ENCODE assay signal across 23 cellular contexts in genomic region chr1:33276573-33277298, GRCh38. TPM values are rescaled to one million over a fixed set of nuclear protein-coding genes. Genes with fewer than 3 reads are reported as not detected.
DNase-seq lines count a peak whose midpoint lies in the region; ATAC-seq and TF ChIP-seq lines count a peak whose summit lies in the region.
"Had no signal": no experiment of that assay in that cellular context is flagged by ENCODE, and none has a peak within 500 bp of the region (broad histone marks: within the 10 kb centered on the region; RNA-seq: fewer than 3 reads in every experiment).

No MANE protein-coding gene starts in this region.

- CTCF ChIA-PET in MCF 10A (lab: Yijun Ruan, JAX), result interaction anchor here (1.6 kb wide), 1 partner anchor 19 kb away, joined by 6 read pairs; no protein-coding TSS in a partner anchor
- CTCF ChIA-PET in mammary epithelial cell (lab: Charles Lee; ENCODE audit: low non-redundant PET), result no interaction called here

- H3K36me3 ChIP-seq in mammary epithelial cell (ENCODE audit: insufficient read depth, low read length) (no peaks in the 10 kb centered on the region), suprapubic skin (peaks cover 55% of the 10 kb centered on the region), esophagus muscularis mucosa (peaks cover 27 to 60% (median 57%) of the 10 kb centered on the region in 4 donors)

- H2AFZ ChIP-seq in mammary epithelial cell (ENCODE audit: low read depth, low read length), result no peak overlapping the region
- H2AFZ ChIP-seq: GM23338 had no signal

- H3K27me3 ChIP-seq in mammary epithelial cell (ENCODE audit: insufficient read depth, low read length), result no peaks in the 10 kb centered on the region
- H3K27me3 ChIP-seq in suprapubic skin, result no peaks in the 10 kb centered on the region
- no peaks in the 10 kb centered on the region for H3K27me3 ChIP-seq in esophagus muscularis mucosa
- H3K27me3 ChIP-seq: BE2C, Peyer's patch had no signal

- no peaks in the 10 kb centered on the region for H3K9me3 Mint-ChIP-seq in MCF 10A (ENCODE audit: unreplicated experiment)
- H3K9me3 Mint-ChIP-seq in central memory CD8-positive, alpha-beta T cell, result no peaks in the 10 kb centered on the region
- H3K9me3 Mint-ChIP-seq in nephron progenitor cell, result no peaks in the 10 kb centered on the region
- H3K9me3 Mint-ChIP-seq: CD4-positive, CD25-positive, alpha-beta regulatory T cell; GM23338 had no signal

- ATAC-seq in central memory CD8-positive, alpha-beta T cell (replicated peaks; ENCODE audit: extremely low read depth, poor library complexity, severe bottlenecking), result no peak
- ATAC-seq: GM23338, Right ventricle myocardium inferior had no signal

- H3K4me2 ChIP-seq in mammary epithelial cell (ENCODE audit: insufficient read depth, low read depth, low read length), result no peak overlapping the region
- H3K4me2 ChIP-seq: GM23338 had no signal

- H3K36me3 Mint-ChIP-seq in MCF 10A (ENCODE audit: insufficient read depth, unreplicated experiment) (peaks cover 29% of the 10 kb centered on the region), nephron progenitor cell (ENCODE audit: low read depth) (peaks cover 47% of the 10 kb centered on the region)
- H3K36me3 Mint-ChIP-seq in central memory CD8-positive, alpha-beta T cell (ENCODE audit: insufficient read depth), result peaks cover 12% of the 10 kb centered on the region

- H3K9me3 ChIP-seq in mammary epithelial cell (replicated peaks; ENCODE audit: insufficient read depth, low read length), result no peaks in the 10 kb centered on the region
- H3K9me3 ChIP-seq in suprapubic skin, result no peaks in the 10 kb centered on the region
- no peaks in the 10 kb centered on the region for H3K9me3 ChIP-seq in esophagus muscularis mucosa
- H3K9me3 ChIP-seq: BE2C, Peyer's patch had no signal

- no peaks in the 10 kb centered on the region for H4K20me1 ChIP-seq in mammary epithelial cell (ENCODE audit: insufficient read depth, low read length)

- H3K27me3 Mint-ChIP-seq in MCF 10A (ENCODE audit: insufficient read depth, unreplicated experiment) (no peaks in the 10 kb centered on the region), nephron progenitor cell (ENCODE audit: low read depth, poor library complexity) (no peaks in the 10 kb centered on the region)
- no peaks in the 10 kb centered on the region for H3K27me3 Mint-ChIP-seq in central memory CD8-positive, alpha-beta T cell
- H3K27me3 Mint-ChIP-seq: CD4-positive, CD25-positive, alpha-beta regulatory T cell had no signal

- dilution Hi-C loops in mammary epithelial cell (cut with HindIII; ENCODE audit: low sequenced_read_pairs), result no loop called here

- intact Hi-C loops in MCF 10A (cut with micrococcal nuclease), result no loop called here
- intact Hi-C loops in mammary epithelial cell (cut with micrococcal nuclease), result no loop called here
- intact Hi-C loops in esophagus muscularis mucosa (cut with DNase I), result no loop called here

- H3K4me1 Mint-ChIP-seq in MCF 10A (ENCODE audit: insufficient read depth, unreplicated experiment) (no peaks in the 10 kb centered on the region), nephron progenitor cell (peaks cover 23% of the 10 kb centered on the region)
- H3K4me1 Mint-ChIP-seq in central memory CD8-positive, alpha-beta T cell, result peaks cover 26% of the 10 kb centered on the region

- H3K79me2 ChIP-seq in mammary epithelial cell (ENCODE audit: insufficient read depth, low read length), result no peaks in the 10 kb centered on the region

- WGBS in mammary epithelial cell (ENCODE audit: low coverage, missing lambda C conversion rate), result 87% methylated on average over 9 of the region's 30 CpGs
- 82% methylated on average over 19 of the region's 30 CpGs for WGBS in suprapubic skin
- WGBS in esophagus muscularis mucosa, result 86% methylated on average over 22 of the region's 30 CpGs

- no peak overlapping the region for H3K4me3 Mint-ChIP-seq in MCF 10A (ENCODE audit: unreplicated experiment)
- no peak overlapping the region for H3K4me3 Mint-ChIP-seq in central memory CD8-positive, alpha-beta T cell
- H3K4me3 Mint-ChIP-seq in nephron progenitor cell, result no peak overlapping the region
- H3K4me3 Mint-ChIP-seq: CD4-positive, CD25-positive, alpha-beta regulatory T cell; GM23338 had no signal

- H3K4me3 ChIP-seq in mammary epithelial cell (replicated peaks in 1 of 3; ENCODE audit: insufficient read depth in 1 of 3, low read depth in 2 of 3, low read length in 3 of 3), result no peak overlapping the region
- no peak overlapping the region for H3K4me3 ChIP-seq in suprapubic skin
- no peak overlapping the region for H3K4me3 ChIP-seq in esophagus muscularis mucosa
- H3K4me3 ChIP-seq: GM23338, Peyer's patch had no signal

- TF ChIP-seq EP300 in suprapubic skin (IDR thresholded peaks at IDR 0.05) (no peak), esophagus muscularis mucosa (IDR thresholded peaks at IDR 0.05) (no peak)

- H3K4me1 ChIP-seq in mammary epithelial cell (ENCODE audit: insufficient read depth, low read length) (no peaks in the 10 kb centered on the region), suprapubic skin (peaks cover 5% of the 10 kb centered on the region), esophagus muscularis mucosa (peaks cover 0 to 15% (median 9%) of the 10 kb centered on the region in 4 donors)
- H3K4me1 ChIP-seq: BE2C, Peyer's patch had no signal

- TF ChIP-seq POLR2A in suprapubic skin (IDR thresholded peaks at IDR 0.05) (no peak), esophagus muscularis mucosa (IDR thresholded peaks at IDR 0.05; ENCODE audit: low read depth) (no peak)

- H3K9ac ChIP-seq in mammary epithelial cell (ENCODE audit: insufficient read depth, low read length), result no peak overlapping the region

- BruUV-seq in MCF 10A (replicated peaks; lab: Mats Ljungman, UMichigan), result no TSS peak
- BruUV-seq in mammary epithelial cell (replicated peaks; lab: Mats Ljungman, UMichigan), result no TSS peak

- DNase-seq in MCF 10A (ENCODE audit: unreplicated experiment) (no peak), mammary epithelial cell (no peak), nephron progenitor cell (no peak), suprapubic skin (ENCODE audit: low spot score in 2 of 2) (peak; percentile 29 to 63), esophagus muscularis mucosa (ENCODE audit: extremely low spot score) (no peak), nucleus accumbens (lab: John Stamatoyannopoulos, UW) (no peak)
- no peak for DNase-seq in central memory CD8-positive, alpha-beta T cell (ENCODE audit: low spot score in 2 of 2)
- no peak for DNase-seq in stimulated activated CD4-positive, alpha-beta T cell treated with anti-CD3 and anti-CD28 coated beads, Interleukin-4, amount 100 ng/mL, for 4 hours
- DNase-seq: BE2C; CD4-positive, CD25-positive, alpha-beta regulatory T cell; COR-L47; GDM1; HCEC 1CT; NCI-H1092 treated with DMSO at 0.1 percent for 48 hours; NCI-H146; NCI-H2081; NK-92 treated with Interleukin-12 subunit alpha and Interleukin-12 subunit beta, amount 100 ng/mL, for 24 hours had no signal

- H3K27ac ChIP-seq in mammary epithelial cell (ENCODE audit: insufficient read depth, low read depth, low read length), result no peak overlapping the region
- H3K27ac ChIP-seq in suprapubic skin, result no peak overlapping the region
- no peak overlapping the region for H3K27ac ChIP-seq in esophagus muscularis mucosa (replicated peaks in 1 of 4)
- H3K27ac ChIP-seq: Peyer's patch had no signal

- H3K27ac Mint-ChIP-seq in MCF 10A (ENCODE audit: low read depth, unreplicated experiment) (peak overlapping the region; percentile 22), nephron progenitor cell (peak overlapping the region; percentile 82)
- H3K27ac Mint-ChIP-seq in central memory CD8-positive, alpha-beta T cell (ENCODE audit: low read depth), result peak overlapping the region; percentile 70
- H3K27ac Mint-ChIP-seq: CD4-positive, CD25-positive, alpha-beta regulatory T cell; GM23338 had no signal

- in situ Hi-C loops in mammary epithelial cell (cut with MboI; ENCODE audit: low sequenced_read_pairs in 2 of 2), result loop anchor here (25.0 kb wide), 1 partner anchor 336 kb away; no protein-coding TSS in a partner anchor

- TF ChIP-seq CTCF in MCF 10A (IDR thresholded peaks at IDR 0.05; ENCODE audit: unreplicated experiment) (no peak), mammary epithelial cell (conservative IDR thresholded peaks at IDR 0.05 in 1 of 2, IDR thresholded peaks at IDR 0.05 in 1 of 2; ENCODE audit: extremely low read depth in 1 of 2, insufficient read depth in 1 of 2, low read depth in 1 of 2, low read length in 2 of 2) (no peak), nephron progenitor cell (IDR thresholded peaks at IDR 0.05) (no peak), suprapubic skin (IDR thresholded peaks at IDR 0.05) (no peak), esophagus muscularis mucosa (IDR thresholded peaks at IDR 0.05) (no peak)

- POLR2A ChIA-PET in MCF 10A (lab: Yijun Ruan, JAX), result no interaction called here

RNA-seq across cellular contexts. Expression of gene ZNF362, which starts 20.4 kb away (rescaled TPM):
- total RNA-seq in MCF 10A (2022), result 14.8 and 15.8 TPM in 2 replicates
- 10 to 100 TPM in 1 of 2 donors, 1 to 10 TPM in 1; 8.5 to 12.4 TPM for total RNA-seq in mammary epithelial cell
- polyA plus RNA-seq in mammary epithelial cell, result 5.3 TPM
- polyA minus RNA-seq in mammary epithelial cell, result 5.8 TPM
- total RNA-seq in suprapubic skin, result 10 to 100 TPM; 18.7 to 23.9 (median 21.9) TPM
- 10 to 100 TPM; 17.2 to 35.3 (median 25.1) TPM for total RNA-seq in esophagus muscularis mucosa

RNA-seq across cellular contexts. Expression of gene A3GALT2, which starts 44.2 kb away (rescaled TPM):
- total RNA-seq in MCF 10A (2022) (0.32 TPM in 1 of 2 replicates, not detected in the other), mammary epithelial cell (not detected), suprapubic skin (not detected), esophagus muscularis mucosa (not detected)
- polyA plus RNA-seq in mammary epithelial cell, result not detected
- not detected for polyA minus RNA-seq in mammary epithelial cell
- total RNA-seq: CD4-positive, CD25-positive, alpha-beta regulatory T cell; Daoy; GM23338; LHCN-M2; NCI-H460; Peyer's patch; Right ventricle myocardium inferior had no signal
- polyA plus RNA-seq: CD4-positive, CD25-positive, alpha-beta regulatory T cell; GM23338 had no signal

Comparison
In these comparisons a context has a peak if more than half of its experiments do, and no peak if none do; other contexts are left out.
1. DNase-seq: peak in suprapubic skin (2 of 2); none in MCF 10A (single experiment), mammary epithelial cell (single experiment), central memory CD8-positive, alpha-beta T cell (0 of 2), nephron progenitor cell (single experiment), esophagus muscularis mucosa (single experiment), nucleus accumbens (0 of 56) and stimulated activated CD4-positive, alpha-beta T cell treated with anti-CD3 and anti-CD28 coated beads, Interleukin-4, amount 100 ng/mL, for 4 hours (0 of 2).
2. H3K27ac Mint-ChIP-seq: peak in every context shown above with its lines; median percentile 82 in nephron progenitor cell; 70 in central memory CD8-positive, alpha-beta T cell; 22 in MCF 10A.